18 cellular contexts compared by ENCODE assay signal in genomic region chr2:9145752-9146430, GRCh38.
DNase-seq lines count a peak whose midpoint lies in the region; ATAC-seq, FAIRE-seq and TF ChIP-seq lines count a peak whose summit lies in the region.
"Had no signal": no experiment of that assay in that cellular context is flagged by ENCODE, and none has a peak within 500 bp of the region (broad histone marks: within the 10 kb centered on the region; RNA-seq: fewer than 3 reads in every experiment).

No MANE protein-coding gene starts in this region.

- no peaks in the 10 kb centered on the region for H3K36me3 ChIP-seq in H1 (ENCODE audit: control insufficient read depth in 2 of 4, insufficient read depth in 4 of 4, low read length in 3 of 4)
- H3K36me3 ChIP-seq in neural progenitor cell: no peaks in the 10 kb centered on the region

- H3K9ac ChIP-seq in H9 (ENCODE audit: extremely low read depth, insufficient read length, low read length) (no peak overlapping the region), H1 (replicated peaks in 1 of 4; ENCODE audit: extremely low read depth in 1 of 4, low read depth in 3 of 4, low read length in 3 of 4) (no peak overlapping the region), neural progenitor cell (no peak overlapping the region)

- H2BK120ac ChIP-seq in H9 (ENCODE audit: low read depth, low read length, poor library complexity, severe bottlenecking) (no peak overlapping the region), H1 (replicated peaks; ENCODE audit: low read depth, low read length) (no peak overlapping the region)

- H3K27me3 Mint-ChIP-seq in H9 (ENCODE audit: low read depth) (peaks cover 66% of the 10 kb centered on the region), neural progenitor cell (ENCODE audit: insufficient read depth, low read depth) (peaks cover 12% of the 10 kb centered on the region), mesothelial cell of epicardium (ENCODE audit: low read depth) (peaks cover 2% of the 10 kb centered on the region)
- peaks cover 9% of the 10 kb centered on the region for H3K27me3 Mint-ChIP-seq in activated T-cell treated with anti-CD3 and anti-CD28 coated beads, Interleukin-2, amount 50 U/mL, for 72 hours (ENCODE audit: low read depth)

- no peaks in the 10 kb centered on the region for H3K23me2 ChIP-seq in H9 (ENCODE audit: insufficient read length, low read depth, low read length, poor library complexity, severe bottlenecking)
- H3K23me2 ChIP-seq in H1 (ENCODE audit: low read depth, low read length): peaks cover 2% of the 10 kb centered on the region; the same call in 1 of the 2 replicates

- H3F3A ChIP-seq in neural progenitor cell (ENCODE audit: low read depth): no peaks in the 10 kb centered on the region

- H3K79me2 ChIP-seq in H9 (ENCODE audit: insufficient read depth, low read length) (no peaks in the 10 kb centered on the region), H1 (ENCODE audit: control insufficient read depth in 1 of 2, insufficient read depth in 2 of 2, low read length in 2 of 2) (no peaks in the 10 kb centered on the region), neural progenitor cell (ENCODE audit: low read depth) (no peaks in the 10 kb centered on the region)

- H3K14ac ChIP-seq in H9 (ENCODE audit: insufficient read depth, low read length) (no peak overlapping the region; the same call in 1 of the 2 replicates), H1 (ENCODE audit: insufficient read length) (no peak overlapping the region)

- H3K4me2 ChIP-seq in H9 (ENCODE audit: insufficient read depth, insufficient read length, low read length) (no peak overlapping the region), H1 (ENCODE audit: insufficient read depth in 1 of 2, low read depth in 2 of 2, low read length in 2 of 2) (no peak overlapping the region; a peak in 1 of 4 replicates), neural progenitor cell (no peak overlapping the region)

- H2BK15ac ChIP-seq in H9 (ENCODE audit: low read depth, low read length) (no peak overlapping the region), H1 (ENCODE audit: low read length) (no peak overlapping the region)

- H2AK5ac ChIP-seq in H9 (ENCODE audit: insufficient read length, low read length) (no peak overlapping the region), H1 (ENCODE audit: low read depth, low read length) (no peak overlapping the region)

- H3K23ac ChIP-seq in H9 (ENCODE audit: insufficient read length, low read depth, low read length): no peak overlapping the region
- no peak overlapping the region for H3K23ac ChIP-seq in H1 (ENCODE audit: insufficient read length)

- no peak overlapping the region for H3T11ph ChIP-seq in H9 (ENCODE audit: low read length)

- FAIRE-seq in H1 (lab: Jason Lieb, UNC): no peak

- H3K27me3 ChIP-seq in H9 (ENCODE audit: insufficient read depth, low read length) (no peaks in the 10 kb centered on the region; the same call in 1 of the 2 replicates), H1 (replicated peaks in 1 of 4; ENCODE audit: control insufficient read depth in 3 of 4, extremely low read depth in 1 of 4, insufficient read depth in 3 of 4, low read length in 3 of 4) (peaks cover 0 to 28% (median 17%) of the 10 kb centered on the region in 4 experiments; a peak in 5 of 7 replicates), neural progenitor cell (peaks cover 42% of the 10 kb centered on the region)

- H3K4me1 ChIP-seq in H9 (ENCODE audit: insufficient read depth, low read length) (no peaks in the 10 kb centered on the region), H1 (replicated peaks in 1 of 4; ENCODE audit: control insufficient read depth in 3 of 4, insufficient read depth in 4 of 4, low read length in 3 of 4) (peaks cover 0 to 2% (median 0%) of the 10 kb centered on the region in 4 experiments; a peak in 3 of 7 replicates), neural progenitor cell (no peaks in the 10 kb centered on the region)

- H3K18ac ChIP-seq in H9 (ENCODE audit: insufficient read length, low read depth, low read length) (no peak overlapping the region), H1 (ENCODE audit: extremely low read depth, low read length) (no peak overlapping the region)

- no CpG with 5 or more reads among the region's 28 CpGs for WGBS in H9 (ENCODE audit: extremely low coverage, insufficient read length, low lambda C conversion rate)
- 82% methylated on average over 26 of the region's 28 CpGs; no CpG with 5 or more reads in 1 of the 2 experiments for WGBS in H1 (ENCODE audit: extremely low coverage in 1 of 2, insufficient coverage in 1 of 2, insufficient read length in 1 of 2, insufficient replicate concordance in 2 of 2, low coverage in 1 of 2, low lambda C conversion rate in 2 of 2, missing lambda C conversion rate in 1 of 2), 2 experiments

- H3K36me3 Mint-ChIP-seq in H9 (ENCODE audit: insufficient read depth in 1 of 3, low read depth in 3 of 3): no peaks in the 10 kb centered on the region
- H3K36me3 Mint-ChIP-seq in neural progenitor cell: no peaks in the 10 kb centered on the region
- no peaks in the 10 kb centered on the region for H3K36me3 Mint-ChIP-seq in activated T-cell treated with anti-CD3 and anti-CD28 coated beads, Interleukin-2, amount 50 U/mL, for 72 hours (ENCODE audit: insufficient read depth in 2 of 2)
- no peaks in the 10 kb centered on the region for H3K36me3 Mint-ChIP-seq in mesothelial cell of epicardium
- H3K36me3 Mint-ChIP-seq: IgD-negative memory B cell had no signal

- H3K79me1 ChIP-seq in H9 (ENCODE audit: insufficient read depth, low read depth, low read length, poor library complexity, severe bottlenecking) (no peaks in the 10 kb centered on the region), H1 (ENCODE audit: low read depth, low read length) (no peaks in the 10 kb centered on the region)

- H2AFZ ChIP-seq in H9 (ENCODE audit: low read length) (no peak overlapping the region), H1 (ENCODE audit: low read length) (no peak overlapping the region), neural progenitor cell (replicated peaks) (no peak overlapping the region)

- CTCF ChIA-PET in H1 (lab: Charles Lee; ENCODE audit: partially characterized antibody): interaction anchor here (0.7 to 8.7 kb wide), 8 partner anchors 7 to 227 kb away, joined by 3 to 106 read pairs (median 12); no protein-coding TSS in a partner anchor

- H2BK12ac ChIP-seq in H9 (ENCODE audit: insufficient read length, low read depth, low read length) (no peak overlapping the region), H1 (ENCODE audit: low read depth, low read length) (no peak overlapping the region)

- H3K9me3 ChIP-seq in H9 (ENCODE audit: control insufficient read depth, low read depth, low read length) (no peaks in the 10 kb centered on the region), H1 (ENCODE audit: insufficient read depth in 2 of 2, low read depth in 1 of 2, low read length in 1 of 2) (no peaks in the 10 kb centered on the region), neural progenitor cell (ENCODE audit: low read depth) (no peaks in the 10 kb centered on the region)

- H3K4ac ChIP-seq in H9 (ENCODE audit: low read depth, low read length) (no peak overlapping the region), H1 (replicated peaks; ENCODE audit: insufficient read length, low read depth, low read length) (no peak overlapping the region)

- H4K91ac ChIP-seq in H9 (ENCODE audit: insufficient read length, low read depth, low read length): no peak overlapping the region
- H4K91ac ChIP-seq in H1 (replicated peaks; ENCODE audit: insufficient read length, low read length): no peak overlapping the region

- no peak for ATAC-seq in activated T-cell treated with anti-CD3 and anti-CD28 coated beads, Interleukin-2, amount 50 U/mL, for 72 hours (replicated peaks in 1 of 2)
- no peak for ATAC-seq in GM21360 (IDR thresholded peaks at IDR 0.05; ENCODE audit: unreplicated experiment)

- H3K56ac ChIP-seq in H9 (ENCODE audit: insufficient read length, low read depth, low read length): no peak overlapping the region
- no peak overlapping the region for H3K56ac ChIP-seq in H1 (replicated peaks; ENCODE audit: insufficient read length, low read depth, low read length)

- H4K8ac ChIP-seq in H9 (replicated peaks; ENCODE audit: insufficient read length, low read depth, low read length) (no peak overlapping the region), H1 (ENCODE audit: extremely low read depth, insufficient read depth, low read length) (no peak overlapping the region; the same call in 1 of the 2 replicates)

- peak; percentile 18 to 36; a peak in 2 of 4 replicates for TF ChIP-seq RAD21 in H1 (IDR thresholded peaks at IDR 0.05 in 1 of 2, conservative IDR thresholded peaks at IDR 0.05 in 1 of 2; ENCODE audit: low read depth in 2 of 2, low read length in 2 of 2)

- H4K5ac ChIP-seq in H9 (ENCODE audit: insufficient read length, low read depth, low read length) (no peak overlapping the region), H1 (ENCODE audit: insufficient read length, low read depth, low read length) (no peak overlapping the region)

- TF ChIP-seq CTCF in H9 (conservative IDR thresholded peaks at IDR 0.05) (no peak), H1 (IDR thresholded peaks at IDR 0.05; ENCODE audit: control extremely low read depth in 1 of 3, insufficient read depth in 1 of 3, low read depth in 1 of 3, low read length in 3 of 3) (peak in 2 of 3 experiments; percentile 21 to 24; a peak in 2 of 4 replicates), neural progenitor cell (IDR thresholded peaks at IDR 0.05) (no peak), mesothelial cell of epicardium (IDR thresholded peaks at IDR 0.05; ENCODE audit: unreplicated experiment) (no peak)

- no peak overlapping the region for H2BK20ac ChIP-seq in H9 (ENCODE audit: low read depth, low read length, poor library complexity, severe bottlenecking)
- no peak overlapping the region for H2BK20ac ChIP-seq in H1 (ENCODE audit: low read length)

- DNase-seq in H9 (peak; percentile 65), H1 (ENCODE audit: low read depth in 1 of 2, low spot score in 2 of 2) (peak in 1 of 2 experiments; percentile 59), neural progenitor cell (ENCODE audit: low spot score) (peak; percentile 22), mesothelial cell of epicardium (ENCODE audit: low spot score in 2 of 2, unreplicated experiment in 2 of 2) (no peak)
- no peak for DNase-seq in activated T-cell treated with anti-CD3 and anti-CD28 coated beads, Interleukin-2, amount 50 U/mL, for 1 hour
- DNase-seq in activated T-cell treated with anti-CD3 and anti-CD28 coated beads, Interleukin-2, amount 50 U/mL, for 72 hours: no peak
- DNase-seq: Calu3; CD4-positive, alpha-beta T cell; DMS53; NCI-H1436; NCI-H2029; NCI-H2171 treated with DMSO at 0.1 percent for 48 hours; NCI-H446 treated with DMSO at 0.1 percent for 48 hours; NK-92 treated with Interleukin-12 subunit alpha and Interleukin-12 subunit beta, amount 100 ng/mL, for 24 hours; OCI-M1 had no signal

- H3K27ac Mint-ChIP-seq in H9 (no peak overlapping the region; a peak in 1 of 7 replicates), neural progenitor cell (no peak overlapping the region), mesothelial cell of epicardium (no peak overlapping the region)
- no peak overlapping the region for H3K27ac Mint-ChIP-seq in activated T-cell treated with anti-CD3 and anti-CD28 coated beads, Interleukin-2, amount 50 U/mL, for 72 hours
- H3K27ac Mint-ChIP-seq: CD4-positive, alpha-beta T cell had no signal

- H3K4me1 Mint-ChIP-seq in H9 (peaks cover 4 to 17% of the 10 kb centered on the region in 2 experiments; a peak in 3 of 4 replicates), neural progenitor cell (peaks cover 7% of the 10 kb centered on the region), mesothelial cell of epicardium (peaks cover 10% of the 10 kb centered on the region)
- H3K4me1 Mint-ChIP-seq in activated T-cell treated with anti-CD3 and anti-CD28 coated beads, Interleukin-2, amount 50 U/mL, for 72 hours (ENCODE audit: low read depth): no peaks in the 10 kb centered on the region
- H3K4me1 Mint-ChIP-seq: IgD-negative memory B cell had no signal

- no peak for TF ChIP-seq EP300 in H1 (IDR thresholded peaks at IDR 0.05; ENCODE audit: borderline replicate concordance in 1 of 2, low read depth in 2 of 2, low read length in 2 of 2)

- POLR2A ChIA-PET in H1 (lab: Charles Lee; ENCODE audit: partially characterized antibody): interaction anchor here (1.0 kb wide), 1 partner anchor 189 kb away, joined by 3 read pairs; no protein-coding TSS in a partner anchor

- H3K4me3 Mint-ChIP-seq in H9: no peak overlapping the region
- no peak overlapping the region for H3K4me3 Mint-ChIP-seq in neural progenitor cell
- no peak overlapping the region for H3K4me3 Mint-ChIP-seq in activated T-cell treated with anti-CD3 and anti-CD28 coated beads, Interleukin-2, amount 50 U/mL, for 72 hours
- no peak overlapping the region for H3K4me3 Mint-ChIP-seq in mesothelial cell of epicardium
- H3K4me3 Mint-ChIP-seq: CD4-positive, alpha-beta T cell; HFFc6; IgD-negative memory B cell had no signal

- H3K4me3 ChIP-seq in H1 (ENCODE audit: extremely low read depth in 1 of 4, insufficient read depth in 2 of 4, low read depth in 3 of 4, low read length in 4 of 4) (no peak overlapping the region), neural progenitor cell (no peak overlapping the region)

- H3K27ac ChIP-seq in H9 (ENCODE audit: insufficient read length, low read depth, low read length) (no peak overlapping the region), H1 (ENCODE audit: low read depth, low read length) (no peak overlapping the region), neural progenitor cell (no peak overlapping the region)

- H4K20me1 ChIP-seq in H9 (ENCODE audit: control insufficient read depth, insufficient read depth, insufficient read length) (no peaks in the 10 kb centered on the region), H1 (replicated peaks in 1 of 2; ENCODE audit: control insufficient read depth in 1 of 2, insufficient read depth in 2 of 2, low read length in 2 of 2) (peaks cover 0 to 2% of the 10 kb centered on the region in 2 experiments), neural progenitor cell (ENCODE audit: low read depth) (no peaks in the 10 kb centered on the region)

- H2BK5ac ChIP-seq in H9 (ENCODE audit: insufficient read length, low read length) (no peak overlapping the region), H1 (ENCODE audit: low read depth, low read length) (no peak overlapping the region)

- H3K9me3 Mint-ChIP-seq in H9: no peaks in the 10 kb centered on the region
- H3K9me3 Mint-ChIP-seq in neural progenitor cell: no peaks in the 10 kb centered on the region
- H3K9me3 Mint-ChIP-seq in activated T-cell treated with anti-CD3 and anti-CD28 coated beads, Interleukin-2, amount 50 U/mL, for 72 hours: no peaks in the 10 kb centered on the region
- no peaks in the 10 kb centered on the region for H3K9me3 Mint-ChIP-seq in mesothelial cell of epicardium
- H3K9me3 Mint-ChIP-seq: CD4-positive, alpha-beta T cell; HFFc6; IgD-negative memory B cell had no signal

- no peak for TF ChIP-seq POLR2A in H1 (IDR thresholded peaks at IDR 0.05; ENCODE audit: control extremely low read depth in 1 of 2, low read depth in 2 of 2, low read length in 2 of 2)

Comparison
In these comparisons a context has a peak if more than half of its experiments do, and no peak if none do; other contexts are left out.
1. DNase-seq: peak in H9 (single experiment) and neural progenitor cell (single experiment); none in activated T-cell treated with anti-CD3 and anti-CD28 coated beads, Interleukin-2, amount 50 U/mL, for 1 hour (single experiment), activated T-cell treated with anti-CD3 and anti-CD28 coated beads, Interleukin-2, amount 50 U/mL, for 72 hours (0 of 2) and mesothelial cell of epicardium (0 of 2).
2. CTCF ChIP-seq: peak in H1 (2 of 3); none in H9 (single experiment), neural progenitor cell (single experiment) and mesothelial cell of epicardium (single experiment).